In genomic region chr11:72141066-72141465, GRCh38 we compare ENCODE assay signal across 12 cellular contexts. TPM values are rescaled to one million over a fixed set of nuclear protein-coding genes. Genes with fewer than 3 reads are reported as not detected.
DNase-seq lines count a peak whose midpoint lies in the region; ATAC-seq and TF ChIP-seq lines count a peak whose summit lies in the region.
"Had no signal": no experiment of that assay in that cellular context is flagged by ENCODE, and none has a peak within 500 bp of the region (broad histone marks: within the 10 kb centered on the region; RNA-seq: fewer than 3 reads in every experiment).

No MANE protein-coding gene starts in this region.

- H3K23ac ChIP-seq in mesenchymal stem cell (ENCODE audit: low read length in 2 of 2), result no peak overlapping the region

- H3K18ac ChIP-seq in mesenchymal stem cell (ENCODE audit: low read depth in 1 of 2, low read length in 2 of 2), result no peak overlapping the region

- H3K14ac ChIP-seq in mesenchymal stem cell (ENCODE audit: low read length in 2 of 2), result no peak overlapping the region

- no peaks in the 10 kb centered on the region for H3K4me1 Mint-ChIP-seq in CD4-positive, alpha-beta T cell (ENCODE audit: low read depth)
- H3K4me1 Mint-ChIP-seq in activated naive CD8-positive, alpha-beta T cell treated with anti-CD3 and anti-CD28 coated beads for 36 hours, result peaks cover 5% of the 10 kb centered on the region

- H3K79me1 ChIP-seq in mesenchymal stem cell (replicated peaks; ENCODE audit: low read length, poor library complexity, severe bottlenecking), result no peaks in the 10 kb centered on the region

- H2BK12ac ChIP-seq in mesenchymal stem cell (ENCODE audit: low read length in 2 of 2), result no peak overlapping the region

- H2AK5ac ChIP-seq in mesenchymal stem cell (ENCODE audit: low read length, severe bottlenecking), result no peak overlapping the region

- peak overlapping the region; percentile 61 for H3K9ac ChIP-seq in mesenchymal stem cell (ENCODE audit: low read length)

- POLR2A ChIA-PET in CD4-positive, alpha-beta T cell (lab: Charles Lee), result no interaction called here
- POLR2A ChIA-PET in GM10248 (lab: Yijun Ruan, JAX), result no interaction called here

- H2AFZ ChIP-seq in mesenchymal stem cell (ENCODE audit: low read depth, low read length), result no peak overlapping the region

- H2BK15ac ChIP-seq in mesenchymal stem cell (ENCODE audit: low read depth, poor library complexity, severe bottlenecking), result no peak overlapping the region

- peaks cover 2% of the 10 kb centered on the region for H3K4me1 ChIP-seq in mesenchymal stem cell (ENCODE audit: control insufficient read depth, insufficient read depth, low read depth, low read length)

- no peak overlapping the region for H2BK5ac ChIP-seq in mesenchymal stem cell (ENCODE audit: low read depth, low read length, poor library complexity, severe bottlenecking)

- in situ Hi-C loops in KBM-7 (cut with MboI; ENCODE audit: low pct_unique_long_range_greater_than_20kb, low sequenced_read_pairs), result no loop called here

- no peak overlapping the region for H4K91ac ChIP-seq in mesenchymal stem cell (ENCODE audit: low read length)

- no peak overlapping the region for H3K4ac ChIP-seq in mesenchymal stem cell (ENCODE audit: low read depth in 1 of 2, low read length in 2 of 2)

- no peaks in the 10 kb centered on the region for H3K9me3 Mint-ChIP-seq in CD4-positive, alpha-beta T cell
- H3K9me3 Mint-ChIP-seq in activated naive CD8-positive, alpha-beta T cell treated with anti-CD3 and anti-CD28 coated beads for 36 hours, result no peaks in the 10 kb centered on the region

- H2BK120ac ChIP-seq in mesenchymal stem cell (ENCODE audit: low read depth, low read length), result no peak overlapping the region

- H3K4me3 ChIP-seq in mesenchymal stem cell (ENCODE audit: insufficient read depth in 1 of 2, low read depth in 1 of 2, low read length in 2 of 2), result peak overlapping the region in 1 of 2 experiments; percentile 29

- CTCF ChIA-PET in CD4-positive, alpha-beta T cell (lab: Charles Lee), result no interaction called here
- CTCF ChIA-PET in GM10248 (lab: Yijun Ruan, JAX), result interaction anchor here (1.3 kb wide), 1 partner anchor 12 kb away, joined by 4 read pairs; no protein-coding TSS in a partner anchor

- H3K4me3 Mint-ChIP-seq in CD4-positive, alpha-beta T cell, result no peak overlapping the region
- H3K4me3 Mint-ChIP-seq in activated naive CD8-positive, alpha-beta T cell treated with anti-CD3 and anti-CD28 coated beads for 36 hours, result no peak overlapping the region

- 53% methylated on average over 2 of the region's 3 CpGs for WGBS in mesenchymal stem cell

- no peak overlapping the region for H4K8ac ChIP-seq in mesenchymal stem cell (ENCODE audit: low read length)

- no peaks in the 10 kb centered on the region for H3K36me3 Mint-ChIP-seq in CD4-positive, alpha-beta T cell (ENCODE audit: low read depth)
- H3K36me3 Mint-ChIP-seq in activated naive CD8-positive, alpha-beta T cell treated with anti-CD3 and anti-CD28 coated beads for 36 hours, result no peaks in the 10 kb centered on the region

- no peak overlapping the region for H3K27ac ChIP-seq in CD4-positive, alpha-beta T cell (ENCODE audit: low read depth, low read length)
- no peak overlapping the region for H3K27ac ChIP-seq in mesenchymal stem cell (ENCODE audit: low read length, poor library complexity, severe bottlenecking)

- H3K27ac Mint-ChIP-seq in CD4-positive, alpha-beta T cell, result no peak overlapping the region
- no peak overlapping the region for H3K27ac Mint-ChIP-seq in activated naive CD8-positive, alpha-beta T cell treated with anti-CD3 and anti-CD28 coated beads for 36 hours

- TF ChIP-seq CTCF in CD4-positive, alpha-beta T cell (IDR thresholded peaks at IDR 0.05), result no peak
- no peak for TF ChIP-seq CTCF in GM10248 (IDR thresholded peaks at IDR 0.05; ENCODE audit: control extremely low read depth, extremely low read depth, low read depth, missing control alignments)

- no peak for DNase-seq in CD4-positive, alpha-beta T cell
- DNase-seq in KBM-7 (peak; percentile 12), mesenchymal stem cell (peak; percentile 27), GM10248 (ENCODE audit: extremely low spot score) (no peak), mesenteric fat pad (ENCODE audit: low spot score) (no peak), SIG-M5 (lab: John Stamatoyannopoulos, UW) (no peak), cerebellum (ENCODE audit: low spot score) (no peak)
- peak; percentile 3 for DNase-seq in activated naive CD8-positive, alpha-beta T cell treated with anti-CD3 and anti-CD28 coated beads for 36 hours
- DNase-seq: activated gamma-delta T cell treated with Interleukin-2 at 50 U/mL for 16 hours, midbrain, NCI-H187 had no signal

- H3K9me3 ChIP-seq in CD4-positive, alpha-beta T cell (ENCODE audit: control insufficient read depth, low read length), result no peaks in the 10 kb centered on the region
- H3K9me3 ChIP-seq in mesenchymal stem cell (ENCODE audit: control insufficient read depth, low read length), result peaks cover 4% of the 10 kb centered on the region

- H3K4me2 ChIP-seq in mesenchymal stem cell (ENCODE audit: low read length, poor library complexity, severe bottlenecking), result no peak overlapping the region

- peaks cover 0 to 11% of the 10 kb centered on the region in 2 experiments for H3K36me3 ChIP-seq in mesenchymal stem cell (ENCODE audit: control insufficient read depth in 1 of 2, insufficient read depth in 2 of 2, low read depth in 1 of 2, low read length in 2 of 2)

- ATAC-seq in CD4-positive, alpha-beta T cell (ENCODE audit: poor library complexity), result peak; percentile 25

- intact Hi-C loops in CD4-positive, alpha-beta T cell (cut with DNase I, micrococcal nuclease), result loop anchor here in 1 of 2 experiments (2.0 kb wide), 1 partner anchor 26 kb away; no protein-coding TSS in a partner anchor

- H3K27me3 ChIP-seq in CD4-positive, alpha-beta T cell (ENCODE audit: control insufficient read depth, insufficient read depth, low read length), result no peaks in the 10 kb centered on the region
- H3K27me3 ChIP-seq in mesenchymal stem cell (ENCODE audit: control insufficient read depth in 1 of 2, insufficient read depth in 1 of 2, low read length in 2 of 2), result no peaks in the 10 kb centered on the region

- H3K27me3 Mint-ChIP-seq in CD4-positive, alpha-beta T cell, result peaks cover 11% of the 10 kb centered on the region
- peaks cover 8% of the 10 kb centered on the region for H3K27me3 Mint-ChIP-seq in activated naive CD8-positive, alpha-beta T cell treated with anti-CD3 and anti-CD28 coated beads for 36 hours

RNA-seq across cellular contexts. Expression of gene FOLR3, which starts 5.5 kb away (rescaled TPM):
- total RNA-seq in CD4-positive, alpha-beta T cell, result under 1 TPM in 1 of 2 experiments, not detected in 1; 0.47 TPM
- total RNA-seq in activated naive CD8-positive, alpha-beta T cell treated with anti-CD3 and anti-CD28 coated beads for 36 hours, result not detected
- 0.06 TPM for polyA plus RNA-seq in mesenchymal stem cell (2013, experiment 1 of 2)
- 0.11 TPM for polyA plus RNA-seq in mesenchymal stem cell (2013, experiment 2 of 2)
- 18.4 TPM for total RNA-seq in mesenteric fat pad
- not detected for total RNA-seq in cerebellum

RNA-seq across cellular contexts. Expression of gene ANAPC15, which starts 28.6 kb away (rescaled TPM):
- total RNA-seq in CD4-positive, alpha-beta T cell, result 10 to 100 TPM; 48.8 to 52.5 TPM
- total RNA-seq in activated naive CD8-positive, alpha-beta T cell treated with anti-CD3 and anti-CD28 coated beads for 36 hours, result 10 to 100 TPM; 70.4 to 71.8 TPM
- 35.1 TPM for polyA plus RNA-seq in mesenchymal stem cell (2013, experiment 1 of 2)
- 36.7 TPM for polyA plus RNA-seq in mesenchymal stem cell (2013, experiment 2 of 2)
- total RNA-seq in mesenteric fat pad (29.1 TPM), cerebellum (8.5 TPM)

RNA-seq across cellular contexts. Expression of gene TOMT, which starts 35.3 kb away (rescaled TPM):
- total RNA-seq in CD4-positive, alpha-beta T cell, result not detected
- not detected for total RNA-seq in activated naive CD8-positive, alpha-beta T cell treated with anti-CD3 and anti-CD28 coated beads for 36 hours
- not detected for polyA plus RNA-seq in mesenchymal stem cell (2013, experiment 1 of 2)
- polyA plus RNA-seq in mesenchymal stem cell (2013, experiment 2 of 2), result not detected
- total RNA-seq in mesenteric fat pad (not detected), cerebellum (not detected)
- polyA plus RNA-seq: esophagus had no signal

RNA-seq across cellular contexts. Expression of gene LAMTOR1, which starts 38.0 kb away (rescaled TPM):
- total RNA-seq in CD4-positive, alpha-beta T cell, result 10 to 100 TPM; 29.5 to 30.4 TPM
- total RNA-seq in activated naive CD8-positive, alpha-beta T cell treated with anti-CD3 and anti-CD28 coated beads for 36 hours, result 10 to 100 TPM; 65.5 to 66.2 TPM
- polyA plus RNA-seq in mesenchymal stem cell (2013, experiment 1 of 2), result 135 TPM
- 137 TPM for polyA plus RNA-seq in mesenchymal stem cell (2013, experiment 2 of 2)
- total RNA-seq in mesenteric fat pad, result 117 TPM
- 36.8 TPM for total RNA-seq in cerebellum

RNA-seq across cellular contexts. Expression of gene FOLR1, which starts 50.9 kb away (rescaled TPM):
- total RNA-seq in CD4-positive, alpha-beta T cell, result not detected
- not detected for total RNA-seq in activated naive CD8-positive, alpha-beta T cell treated with anti-CD3 and anti-CD28 coated beads for 36 hours
- polyA plus RNA-seq in mesenchymal stem cell (2013, experiment 1 of 2), result not detected
- polyA plus RNA-seq in mesenchymal stem cell (2013, experiment 2 of 2), result not detected
- total RNA-seq in mesenteric fat pad, result 0.32 TPM
- total RNA-seq in cerebellum, result 0.82 TPM

Comparison
In these comparisons a context has a peak if more than half of its experiments do, and no peak if none do; other contexts are left out.
1. DNase-seq: peak in KBM-7 (single experiment), activated naive CD8-positive, alpha-beta T cell treated with anti-CD3 and anti-CD28 coated beads for 36 hours (single experiment) and mesenchymal stem cell (single experiment); none in CD4-positive, alpha-beta T cell (0 of 10), GM10248 (single experiment), mesenteric fat pad (single experiment), SIG-M5 (single experiment) and cerebellum (single experiment).
2. RNA of gene FOLR3, which starts 5.5 kb away (total RNA-seq): 18.4 TPM in mesenteric fat pad (single experiment); 0.47 TPM in CD4-positive, alpha-beta T cell, not detected in activated naive CD8-positive, alpha-beta T cell treated with anti-CD3 and anti-CD28 coated beads for 36 hours and not detected in cerebellum (single experiment); every median in the first group is over 10 times any median in the second.